In genomic region chr6:129489215-129489765, GRCh38 we compare ENCODE assay signal across 12 cellular contexts.
DNase-seq lines count a peak whose midpoint lies in the region; ATAC-seq and TF ChIP-seq lines count a peak whose summit lies in the region.
"Had no signal": no experiment of that assay in that cellular context is flagged by ENCODE, and none has a peak within 500 bp of the region (broad histone marks: within the 10 kb centered on the region; RNA-seq: fewer than 3 reads in every experiment).

No MANE protein-coding gene starts in this region.

- peaks cover 4% of the 10 kb centered on the region for H3K9me3 Mint-ChIP-seq in activated CD4-positive, alpha-beta T cell treated with anti-CD3 and anti-CD28 coated beads, Interleukin-2, amount 10 ng/mL, durations not matched to agents 24 days and 14 days

- no peak for TF ChIP-seq EP300 in esophagus muscularis mucosa (IDR thresholded peaks at IDR 0.05)

- no peak overlapping the region for H3K4me3 ChIP-seq in RWPE2 (ENCODE audit: severe bottlenecking)
- H3K4me3 ChIP-seq in esophagus muscularis mucosa, result no peak overlapping the region
- no peak overlapping the region for H3K4me3 ChIP-seq in smooth muscle cell

- peaks cover 46% of the 10 kb centered on the region for H3K4me1 ChIP-seq in RWPE2 (ENCODE audit: insufficient read depth, poor library complexity, severe bottlenecking)
- H3K4me1 ChIP-seq in esophagus muscularis mucosa, result peaks cover 13 to 29% (median 19%) of the 10 kb centered on the region in 4 donors
- H3K4me1 ChIP-seq in smooth muscle cell (ENCODE audit: low read depth), result peaks cover 31% of the 10 kb centered on the region

- no peaks in the 10 kb centered on the region for H3K27me3 ChIP-seq in RWPE2 (ENCODE audit: insufficient read depth, poor library complexity, severe bottlenecking)
- H3K27me3 ChIP-seq in esophagus muscularis mucosa, result no peaks in the 10 kb centered on the region
- H3K27me3 ChIP-seq in smooth muscle cell (ENCODE audit: low read depth), result no peaks in the 10 kb centered on the region

- H3K79me2 ChIP-seq in smooth muscle cell (ENCODE audit: low read depth), result no peaks in the 10 kb centered on the region

- 94% methylated on average over 2 of the region's 2 CpGs for WGBS in esophagus muscularis mucosa
- WGBS in smooth muscle cell (ENCODE audit: low lambda C conversion rate), result 92% methylated on average over 2 of the region's 2 CpGs

- peak overlapping the region; percentile 23 for H3K4me3 Mint-ChIP-seq in activated CD4-positive, alpha-beta T cell treated with anti-CD3 and anti-CD28 coated beads, Interleukin-2, amount 10 ng/mL, durations not matched to agents 24 days and 14 days

- H4K20me1 ChIP-seq in smooth muscle cell (ENCODE audit: low read depth), result no peaks in the 10 kb centered on the region

- intact Hi-C loops in activated CD4-positive, alpha-beta T cell treated with anti-CD3 and anti-CD28 coated beads, Interleukin-2, amount 10 ng/mL, durations not matched to agents 24 days and 14 days (cut with micrococcal nuclease), result no loop called here
- intact Hi-C loops in esophagus muscularis mucosa (cut with DNase I), result no loop called here

- peak overlapping the region; percentile 78 for H3K27ac Mint-ChIP-seq in activated CD4-positive, alpha-beta T cell treated with anti-CD3 and anti-CD28 coated beads, Interleukin-2, amount 10 ng/mL, durations not matched to agents 24 days and 14 days

- peak overlapping the region; percentile 84 for H3K4me2 ChIP-seq in smooth muscle cell

- ATAC-seq in RWPE2 (ENCODE audit: low read depth) (no peak), GM18502 (IDR thresholded peaks at IDR 0.05; ENCODE audit: poor library complexity, unreplicated experiment) (no peak), HG03571 (IDR thresholded peaks at IDR 0.05; ENCODE audit: unreplicated experiment) (no peak)

- H3K27ac ChIP-seq in RWPE2 (ENCODE audit: poor library complexity, severe bottlenecking), result peak overlapping the region; percentile 99
- peak overlapping the region in 3 of 4 donors; percentile 35 to 85 (median 77) for H3K27ac ChIP-seq in esophagus muscularis mucosa (replicated peaks in 1 of 4)
- peak overlapping the region; percentile 100 for H3K27ac ChIP-seq in smooth muscle cell (ENCODE audit: low read depth)

- peaks cover 4% of the 10 kb centered on the region for H3K36me3 Mint-ChIP-seq in activated CD4-positive, alpha-beta T cell treated with anti-CD3 and anti-CD28 coated beads, Interleukin-2, amount 10 ng/mL, durations not matched to agents 24 days and 14 days (ENCODE audit: low read depth)

- H3K27me3 Mint-ChIP-seq in activated CD4-positive, alpha-beta T cell treated with anti-CD3 and anti-CD28 coated beads, Interleukin-2, amount 10 ng/mL, durations not matched to agents 24 days and 14 days, result no peaks in the 10 kb centered on the region

- H3K36me3 ChIP-seq in RWPE2 (ENCODE audit: low read depth) (no peaks in the 10 kb centered on the region), esophagus muscularis mucosa (peaks cover 0 to 56% (median 2%) of the 10 kb centered on the region in 4 donors), smooth muscle cell (ENCODE audit: low read depth) (no peaks in the 10 kb centered on the region)

- TF ChIP-seq CTCF in RWPE2 (IDR thresholded peaks at IDR 0.05; ENCODE audit: poor library complexity, severe bottlenecking), result no peak
- no peak for TF ChIP-seq CTCF in esophagus muscularis mucosa (IDR thresholded peaks at IDR 0.05)
- no peak for TF ChIP-seq CTCF in smooth muscle cell (IDR thresholded peaks at IDR 0.05; ENCODE audit: borderline replicate concordance, insufficient read depth, poor library complexity, severe bottlenecking)

- peaks cover 50% of the 10 kb centered on the region for H3K4me1 Mint-ChIP-seq in activated CD4-positive, alpha-beta T cell treated with anti-CD3 and anti-CD28 coated beads, Interleukin-2, amount 10 ng/mL, durations not matched to agents 24 days and 14 days

- TF ChIP-seq POLR2A in esophagus muscularis mucosa (IDR thresholded peaks at IDR 0.05; ENCODE audit: low read depth), result no peak

- peak overlapping the region; percentile 50 for H2AFZ ChIP-seq in smooth muscle cell (ENCODE audit: low read depth)

- H3K9me3 ChIP-seq in RWPE2 (ENCODE audit: severe bottlenecking) (no peaks in the 10 kb centered on the region), esophagus muscularis mucosa (no peaks in the 10 kb centered on the region), smooth muscle cell (replicated peaks; ENCODE audit: low read depth) (no peaks in the 10 kb centered on the region)

- H3K9ac ChIP-seq in smooth muscle cell (ENCODE audit: low read depth), result peak overlapping the region; percentile 98

- no peak for DNase-seq in activated CD4-positive, alpha-beta T cell treated with anti-CD3 and anti-CD28 coated beads, Interleukin-2, amount 10 ng/mL, durations not matched to agents 24 days and 14 days
- no peak for DNase-seq in activated CD4-positive, alpha-beta T cell treated with anti-CD3 and anti-CD28 coated beads, Interleukin-2, amount 50 U/mL, for 4 hours
- no peak for DNase-seq in RWPE2 (ENCODE audit: low spot score)
- no peak for DNase-seq in esophagus muscularis mucosa (ENCODE audit: extremely low spot score)
- no peak for DNase-seq in smooth muscle cell (lab: John Stamatoyannopoulos, UW; ENCODE audit: unreplicated experiment)
- no peak for DNase-seq in NCI-H1048 (lab: John Stamatoyannopoulos, UW)
- DNase-seq: ACHN; activated CD4-positive, alpha-beta T cell treated with anti-CD3 and anti-CD28 coated beads, Interleukin-2, amount 50 U/mL, for 1 hour; Karpas-422; NCI-H510A had no signal

- peaks cover 45% of the 10 kb centered on the region for H3F3A ChIP-seq in smooth muscle cell (ENCODE audit: low read depth)
